ENCODE assay signal across 8 cellular contexts in genomic region chr12:122979001-122979907, GRCh38. TPM values are rescaled to one million over a fixed set of nuclear protein-coding genes. Genes with fewer than 3 reads are reported as not detected.
DNase-seq lines count a peak whose midpoint lies in the region; ATAC-seq, FAIRE-seq and TF ChIP-seq lines count a peak whose summit lies in the region.

No MANE protein-coding gene starts in this region.

- TF ChIP-seq CTCF in AG04449 (IDR thresholded peaks at IDR 0.05; ENCODE audit: insufficient read depth, low read length, missing control alignments) (no peak), bronchial epithelial cell (IDR thresholded peaks at IDR 0.05; ENCODE audit: insufficient read depth, low read length, severe bottlenecking) (no peak)

- H3K4me3 Mint-ChIP-seq in IgD-negative memory B cell, result peak overlapping the region; percentile 90 to 99 (median 96)

- H3K9ac ChIP-seq in mucosa of stomach (ENCODE audit: low read length), result peak overlapping the region; percentile 84

- POLR2A ChIA-PET in AG04449 (lab: Yijun Ruan, JAX), result interaction anchor here (0.6 to 1.6 kb wide), 6 partner anchors 10 to 259 kb away, joined by 3 to 7 read pairs (median 4); partner anchors contain the start of genes MPHOSPH9 and MTRFR

- H3K9me3 Mint-ChIP-seq in IgD-negative memory B cell, result no peaks in the 10 kb centered on the region

- no peaks in the 10 kb centered on the region for H3K27me3 Mint-ChIP-seq in IgD-negative memory B cell

- no peak for FAIRE-seq in bronchial epithelial cell (lab: Jason Lieb, UNC)

- CTCF ChIA-PET in AG04449 (lab: Yijun Ruan, JAX), result interaction anchor here (1.4 to 3.9 kb wide), 2 partner anchors 259 kb away, joined by 4 to 27 read pairs; no protein-coding TSS in a partner anchor

- no peaks in the 10 kb centered on the region for H3K27me3 ChIP-seq in bronchial epithelial cell (ENCODE audit: control insufficient read depth, insufficient read depth, low read length)
- H3K27me3 ChIP-seq in mucosa of stomach (ENCODE audit: control insufficient read depth, insufficient read depth, low read length), result no peaks in the 10 kb centered on the region

- H3K4me1 Mint-ChIP-seq in IgD-negative memory B cell, result peaks cover 7 to 28% (median 13%) of the 10 kb centered on the region in 3 donors

- H3K27ac Mint-ChIP-seq in IgD-negative memory B cell, result peak overlapping the region; percentile 39 to 85 (median 74)

- no peaks in the 10 kb centered on the region for H3K9me3 ChIP-seq in mucosa of stomach (ENCODE audit: control insufficient read depth, low read length)

- H3K36me3 ChIP-seq in bronchial epithelial cell (ENCODE audit: control insufficient read depth, insufficient read depth, low read length), result peaks cover 16% of the 10 kb centered on the region
- H3K36me3 ChIP-seq in mucosa of stomach (ENCODE audit: control insufficient read depth, insufficient read depth, low read length), result no peaks in the 10 kb centered on the region

- ATAC-seq in HG03196 (IDR thresholded peaks at IDR 0.05; ENCODE audit: unreplicated experiment) (no peak), GM21576 (IDR thresholded peaks at IDR 0.05; ENCODE audit: unreplicated experiment) (no peak), GM21526 (IDR thresholded peaks at IDR 0.05; ENCODE audit: low FRiP score, unreplicated experiment) (no peak)

- H3K36me3 Mint-ChIP-seq in IgD-negative memory B cell, result no peaks in the 10 kb centered on the region

- peaks cover 50% of the 10 kb centered on the region for H3K4me1 ChIP-seq in mucosa of stomach (ENCODE audit: control insufficient read depth, insufficient read depth, low read length)

- DNase-seq in AG04449 (ENCODE audit: low read depth, low spot score) (no peak), bronchial epithelial cell (ENCODE audit: low read depth) (no peak), cerebellar cortex (ENCODE audit: low spot score) (no peak)

- H3K4me3 ChIP-seq in AG04449 (ENCODE audit: low read depth, low read length), result peak overlapping the region; percentile 87
- peak overlapping the region; percentile 79 for H3K4me3 ChIP-seq in bronchial epithelial cell (ENCODE audit: low read depth, low read length)
- peak overlapping the region; percentile 93 for H3K4me3 ChIP-seq in mucosa of stomach (ENCODE audit: low read length)

RNA-seq across cellular contexts. Expression of gene ARL6IP4, which starts 1.2 kb away (rescaled TPM):
- 296 TPM for polyA plus RNA-seq in IgD-negative memory B cell
- 158 and 237 TPM in 2 replicates for total RNA-seq in bronchial epithelial cell

RNA-seq across cellular contexts. Expression of gene OGFOD2, which starts 4.2 kb away (rescaled TPM):
- polyA plus RNA-seq in IgD-negative memory B cell, result 20.2 TPM
- 15.0 and 17.0 TPM in 2 replicates for total RNA-seq in bronchial epithelial cell

RNA-seq across cellular contexts. Expression of gene ABCB9, which starts 13.0 kb away (rescaled TPM):
- polyA plus RNA-seq in IgD-negative memory B cell, result 0.93 TPM
- total RNA-seq in bronchial epithelial cell, result 2.3 and 3.4 TPM in 2 replicates
